Comparison of ENCODE assay signal across 15 cellular contexts in the genomic region with DNA sequence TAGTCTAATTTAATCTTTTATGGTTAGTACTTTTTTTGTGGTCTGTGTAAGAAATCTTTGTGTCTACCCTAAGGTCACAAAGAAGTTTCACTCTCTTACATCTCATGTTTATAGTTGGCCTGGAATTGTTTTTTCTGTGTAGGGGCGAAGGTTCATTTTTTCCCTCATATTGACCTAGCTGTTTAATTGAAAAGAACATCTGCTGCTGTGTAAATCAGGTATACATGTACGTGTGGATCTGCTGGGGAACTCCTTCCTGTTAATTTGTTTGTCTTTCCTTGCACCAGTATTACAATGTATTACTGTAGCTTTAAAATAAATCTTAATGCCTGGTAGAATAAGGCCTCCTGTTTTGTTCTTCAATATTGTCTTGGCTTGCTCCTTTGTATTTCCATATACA. TPM values are rescaled to one million over a fixed set of nuclear protein-coding genes. Genes with fewer than 3 reads are reported as not detected.
A peak's percentile ranks its signal among the peaks of the same experiment; 100 is the strongest.
DNase-seq lines count a peak whose midpoint lies in the region; ATAC-seq and TF ChIP-seq lines count a peak whose summit lies in the region.
"Had no signal": no experiment of that assay in that cellular context is flagged by ENCODE, and none has a peak within 500 bp of the region (broad histone marks: within the 10 kb centered on the region; RNA-seq: fewer than 3 reads in every experiment).

No MANE protein-coding gene starts in this region.

- H3K27ac Mint-ChIP-seq in nephron = peak overlapping the region in 2 of 3 experiments; percentile 8 to 61
- no peak overlapping the region for H3K27ac Mint-ChIP-seq in activated CD4-positive, alpha-beta T cell treated with anti-CD3 and anti-CD28 coated beads for 36 hours
- no peak overlapping the region for H3K27ac Mint-ChIP-seq in stimulated activated memory B cell treated with anti-CD40 and anti-IgM and Interleukin-4, amounts not matched to agents 10 μg/mL and 1 μg/mL and 100 μg/mL, for 72 hours
- H3K27ac Mint-ChIP-seq: B cell had no signal

- ATAC-seq in activated CD4-positive, alpha-beta T cell treated with anti-CD3 and anti-CD28 coated beads for 36 hours = no peak
- ATAC-seq in HG02759 (IDR thresholded peaks at IDR 0.05; ENCODE audit: unreplicated experiment) = no peak
- ATAC-seq in stimulated activated memory B cell treated with anti-CD40 and anti-IgM and Interleukin-4, amounts not matched to agents 10 μg/mL and 1 μg/mL and 100 μg/mL, for 72 hours = no peak

- no peaks in the 10 kb centered on the region for H3K27me3 Mint-ChIP-seq in nephron (ENCODE audit: low read depth)
- H3K27me3 Mint-ChIP-seq in activated CD4-positive, alpha-beta T cell treated with anti-CD3 and anti-CD28 coated beads for 36 hours = no peaks in the 10 kb centered on the region
- no peaks in the 10 kb centered on the region for H3K27me3 Mint-ChIP-seq in stimulated activated memory B cell treated with anti-CD40 and anti-IgM and Interleukin-4, amounts not matched to agents 10 μg/mL and 1 μg/mL and 100 μg/mL, for 72 hours
- H3K27me3 Mint-ChIP-seq: B cell had no signal

- CTCF ChIA-PET in HEK293 (lab: Yijun Ruan, JAX) = interaction anchor here (0.6 to 2.7 kb wide), 20 partner anchors 11 to 494 kb away, joined by 3 to 15 read pairs (median 4); no protein-coding TSS in a partner anchor
- CTCF ChIA-PET in activated CD4-positive, alpha-beta T cell treated with anti-CD3 and anti-CD28 coated beads for 36 hours (lab: Charles Lee) = interaction anchor here (0.6 to 2.3 kb wide), 3 partner anchors 30 to 91 kb away, joined by 3 to 11 read pairs (median 3); no protein-coding TSS in a partner anchor

- H3K9me3 Mint-ChIP-seq in nephron = peaks cover 9% of the 10 kb centered on the region
- no peaks in the 10 kb centered on the region for H3K9me3 Mint-ChIP-seq in activated CD4-positive, alpha-beta T cell treated with anti-CD3 and anti-CD28 coated beads for 36 hours (ENCODE audit: low read depth)
- no peaks in the 10 kb centered on the region for H3K9me3 Mint-ChIP-seq in stimulated activated memory B cell treated with anti-CD40 and anti-IgM and Interleukin-4, amounts not matched to agents 10 μg/mL and 1 μg/mL and 100 μg/mL, for 72 hours

- H3K36me3 ChIP-seq in HEK293 (ENCODE audit: control insufficient read depth in 2 of 2, insufficient read depth in 1 of 2, low read length in 2 of 2) (no peaks in the 10 kb centered on the region), SK-N-MC (ENCODE audit: insufficient read depth, low read length) (no peaks in the 10 kb centered on the region), H7 (replicated peaks; ENCODE audit: control insufficient read depth, insufficient read depth, low read length) (no peaks in the 10 kb centered on the region)
- H3K36me3 ChIP-seq: heart right ventricle, ovary had no signal

- TF ChIP-seq CTCF in HEK293 (tag by site-specific recombination; IDR thresholded peaks at IDR 0.05) (no peak), nephron (IDR thresholded peaks at IDR 0.05; ENCODE audit: unreplicated experiment in 3 of 3) (no peak)

- peaks cover 13% of the 10 kb centered on the region for H3K36me3 Mint-ChIP-seq in nephron (ENCODE audit: low read depth)
- H3K36me3 Mint-ChIP-seq in activated CD4-positive, alpha-beta T cell treated with anti-CD3 and anti-CD28 coated beads for 36 hours (ENCODE audit: low read depth) = peaks cover 3% of the 10 kb centered on the region
- H3K36me3 Mint-ChIP-seq in stimulated activated memory B cell treated with anti-CD40 and anti-IgM and Interleukin-4, amounts not matched to agents 10 μg/mL and 1 μg/mL and 100 μg/mL, for 72 hours = peaks cover 6% of the 10 kb centered on the region

- POLR2A ChIA-PET in HEK293 (lab: Yijun Ruan, JAX) = interaction anchor here (0.6 kb wide), 1 partner anchor 203 kb away, joined by 3 read pairs; no protein-coding TSS in a partner anchor
- POLR2A ChIA-PET in activated CD4-positive, alpha-beta T cell treated with anti-CD3 and anti-CD28 coated beads for 36 hours (lab: Charles Lee) = no interaction called here

- no peak overlapping the region for H3K9ac ChIP-seq in SK-N-MC (ENCODE audit: insufficient read length)

- no peaks in the 10 kb centered on the region for H3K9me3 ChIP-seq in HEK293 (ENCODE audit: control insufficient read depth, insufficient read depth, low read depth, low read length)
- no peaks in the 10 kb centered on the region for H3K9me3 ChIP-seq in SK-N-MC (ENCODE audit: low read depth, low read length)
- H3K9me3 ChIP-seq: ovary had no signal

- peaks cover 7% of the 10 kb centered on the region for H3K4me1 Mint-ChIP-seq in nephron
- peaks cover 23% of the 10 kb centered on the region for H3K4me1 Mint-ChIP-seq in activated CD4-positive, alpha-beta T cell treated with anti-CD3 and anti-CD28 coated beads for 36 hours
- peaks cover 23% of the 10 kb centered on the region for H3K4me1 Mint-ChIP-seq in stimulated activated memory B cell treated with anti-CD40 and anti-IgM and Interleukin-4, amounts not matched to agents 10 μg/mL and 1 μg/mL and 100 μg/mL, for 72 hours

- peak; percentile 71 for DNase-seq in NCI-H2029 (lab: John Stamatoyannopoulos, UW)
- DNase-seq in SK-N-MC (ENCODE audit: low read depth, low spot score) = no peak
- no peak for DNase-seq in activated CD4-positive, alpha-beta T cell treated with anti-CD3 and anti-CD28 coated beads for 36 hours
- no peak for DNase-seq in H7
- DNase-seq: activated CD8-positive, alpha-beta memory T cell treated with anti-CD3 and anti-CD28 coated beads for 24 hours; anterior cingulate cortex; erythroblast; heart right ventricle; NCI-H1694; ovary had no signal

- intact Hi-C loops in activated CD4-positive, alpha-beta T cell treated with anti-CD3 and anti-CD28 coated beads for 36 hours (cut with DNase I, micrococcal nuclease) = no loop called here

- H3K4me3 Mint-ChIP-seq in nephron = no peak overlapping the region
- no peak overlapping the region for H3K4me3 Mint-ChIP-seq in activated CD4-positive, alpha-beta T cell treated with anti-CD3 and anti-CD28 coated beads for 36 hours
- no peak overlapping the region for H3K4me3 Mint-ChIP-seq in stimulated activated memory B cell treated with anti-CD40 and anti-IgM and Interleukin-4, amounts not matched to agents 10 μg/mL and 1 μg/mL and 100 μg/mL, for 72 hours
- H3K4me3 Mint-ChIP-seq: B cell had no signal

- no peaks in the 10 kb centered on the region for H3K4me1 ChIP-seq in HEK293 (ENCODE audit: control insufficient read depth, insufficient read depth, low read length)

- no peaks in the 10 kb centered on the region for H3K27me3 ChIP-seq in H7 (ENCODE audit: control insufficient read depth, insufficient read depth, low read length)
- H3K27me3 ChIP-seq: heart right ventricle, ovary had no signal

- H3K4me3 ChIP-seq in HEK293 (ENCODE audit: low read depth, low read length) (no peak overlapping the region), SK-N-MC (no peak overlapping the region), H7 (ENCODE audit: insufficient read depth, low read depth, low read length) (no peak overlapping the region)
- H3K4me3 ChIP-seq: heart right ventricle, ovary had no signal

- H3K27ac ChIP-seq in HEK293 (ENCODE audit: extremely low read depth, low read depth, low read length) (no peak overlapping the region), SK-N-MC (peak overlapping the region; percentile 44; the same call in 1 of the 2 replicates)
- H3K27ac ChIP-seq: ovary had no signal

TF ChIP-seq in HEK293, 187 proteins besides CTCF, POLR2A, EP300 and RAD21:
- TF ChIP-seq YY2 (tag by site-specific recombination; IDR thresholded peaks at IDR 0.05) = no peak
- TF ChIP-seq, protein P1, sequence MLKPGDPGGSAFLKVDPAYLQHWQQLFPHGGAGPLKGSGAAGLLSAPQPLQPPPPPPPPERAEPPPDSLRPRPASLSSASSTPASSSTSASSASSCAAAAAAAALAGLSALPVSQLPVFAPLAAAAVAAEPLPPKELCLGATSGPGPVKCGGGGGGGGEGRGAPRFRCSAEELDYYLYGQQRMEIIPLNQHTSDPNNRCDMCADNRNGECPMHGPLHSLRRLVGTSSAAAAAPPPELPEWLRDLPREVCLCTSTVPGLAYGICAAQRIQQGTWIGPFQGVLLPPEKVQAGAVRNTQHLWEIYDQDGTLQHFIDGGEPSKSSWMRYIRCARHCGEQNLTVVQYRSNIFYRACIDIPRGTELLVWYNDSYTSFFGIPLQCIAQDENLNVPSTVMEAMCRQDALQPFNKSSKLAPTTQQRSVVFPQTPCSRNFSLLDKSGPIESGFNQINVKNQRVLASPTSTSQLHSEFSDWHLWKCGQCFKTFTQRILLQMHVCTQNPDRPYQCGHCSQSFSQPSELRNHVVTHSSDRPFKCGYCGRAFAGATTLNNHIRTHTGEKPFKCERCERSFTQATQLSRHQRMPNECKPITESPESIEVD (tag by site-specific recombination; IDR thresholded peaks at IDR 0.05) = 0 out of 2 replicates have a peak, but pooled peaks have one; percentile 35

RNA-seq across cellular contexts. Expression of a gene that starts 37.8 kb away (rescaled TPM):
- 10 to 100 TPM; 67.9 to 86.0 TPM for total RNA-seq in activated CD4-positive, alpha-beta T cell treated with anti-CD3 and anti-CD28 coated beads for 36 hours
- total RNA-seq in H7 (2014; rRNA removed; shearing (Covaris generic)) = 53.1 and 61.9 TPM in 2 replicates

Comparison
In these comparisons a context has a peak if more than half of its experiments do, and no peak if none do; other contexts are left out.
1. H3K27ac Mint-ChIP-seq: peak in nephron (2 of 3); none in activated CD4-positive, alpha-beta T cell treated with anti-CD3 and anti-CD28 coated beads for 36 hours (single experiment) and stimulated activated memory B cell treated with anti-CD40 and anti-IgM and Interleukin-4, amounts not matched to agents 10 μg/mL and 1 μg/mL and 100 μg/mL, for 72 hours (single experiment).